ENCODE assay signal across 18 cellular contexts in the genomic region with DNA sequence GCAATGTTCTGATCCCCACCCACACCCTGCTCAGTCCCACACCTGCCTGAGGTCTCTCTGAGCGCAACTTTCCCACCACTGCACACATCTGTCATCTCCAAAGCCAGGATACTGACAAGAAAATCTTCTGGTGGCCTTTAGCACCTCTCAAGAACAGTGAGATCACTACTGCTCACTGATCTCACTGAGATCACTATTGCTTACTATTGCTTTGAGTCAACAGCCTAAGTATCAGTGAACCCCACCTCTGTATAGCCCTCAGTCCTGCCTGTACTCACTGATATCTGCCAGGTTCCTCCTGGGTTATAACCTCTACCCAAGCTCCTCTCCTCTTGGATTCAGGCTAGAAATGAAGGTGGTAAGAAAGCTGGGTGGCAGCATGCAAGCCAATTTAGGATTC. TPM values are rescaled to one million over a fixed set of nuclear protein-coding genes. Genes with fewer than 3 reads are reported as not detected.
A peak's percentile ranks its signal among the peaks of the same experiment; 100 is the strongest.
DNase-seq lines count a peak whose midpoint lies in the region; ATAC-seq and TF ChIP-seq lines count a peak whose summit lies in the region.
"Had no signal": no experiment of that assay in that cellular context is flagged by ENCODE, and none has a peak within 500 bp of the region (broad histone marks: within the 10 kb centered on the region; RNA-seq: fewer than 3 reads in every experiment).

No MANE protein-coding gene starts in this region.

- H3K9me3 ChIP-seq in endodermal cell (ENCODE audit: control insufficient read depth, low read length): no peaks in the 10 kb centered on the region
- no peaks in the 10 kb centered on the region for H3K9me3 ChIP-seq in CD4-positive, alpha-beta memory T cell (ENCODE audit: control insufficient read depth in 1 of 2, low read length in 2 of 2)
- H3K9me3 ChIP-seq: sigmoid colon had no signal

- H3K27ac Mint-ChIP-seq in endodermal cell: peak overlapping the region; percentile 69
- H3K27ac Mint-ChIP-seq in CD4-positive, alpha-beta memory T cell: no peak overlapping the region
- H3K27ac Mint-ChIP-seq: memory B cell had no signal

- H3K9me3 Mint-ChIP-seq in endodermal cell: no peaks in the 10 kb centered on the region
- H3K9me3 Mint-ChIP-seq in CD4-positive, alpha-beta memory T cell: no peaks in the 10 kb centered on the region
- H3K9me3 Mint-ChIP-seq: memory B cell had no signal

- no peaks in the 10 kb centered on the region for H3K27me3 ChIP-seq in endodermal cell (ENCODE audit: control insufficient read depth, insufficient read depth, low read length, poor library complexity, severe bottlenecking)
- no peaks in the 10 kb centered on the region for H3K27me3 ChIP-seq in CD4-positive, alpha-beta memory T cell (ENCODE audit: insufficient read depth, low read length)
- H3K27me3 ChIP-seq: sigmoid colon had no signal

- intact Hi-C loops in CD4-positive, alpha-beta memory T cell (cut with micrococcal nuclease): no loop called here

- H3K27me3 Mint-ChIP-seq in endodermal cell (ENCODE audit: insufficient read depth): no peaks in the 10 kb centered on the region
- H3K27me3 Mint-ChIP-seq in CD4-positive, alpha-beta memory T cell: peaks cover 26 to 43% of the 10 kb centered on the region in 2 donors

- no peak overlapping the region for H3K9ac ChIP-seq in endodermal cell (ENCODE audit: extremely low read depth, low read length, poor library complexity, severe bottlenecking)
- H3K9ac ChIP-seq: GM23248 had no signal

- H3K36me3 ChIP-seq in endodermal cell (ENCODE audit: control insufficient read depth, insufficient read depth, low read length): peaks cover 41% of the 10 kb centered on the region
- H3K36me3 ChIP-seq in CD4-positive, alpha-beta memory T cell (ENCODE audit: insufficient read depth, low read length): no peaks in the 10 kb centered on the region
- H3K36me3 ChIP-seq: sigmoid colon had no signal

- H3K4me3 Mint-ChIP-seq in endodermal cell: no peak overlapping the region
- no peak overlapping the region for H3K4me3 Mint-ChIP-seq in CD4-positive, alpha-beta memory T cell
- H3K4me3 Mint-ChIP-seq: memory B cell had no signal

- DNase-seq in endodermal cell: no peak
- no peak for DNase-seq in CD4-positive, alpha-beta memory T cell
- DNase-seq in NCI-H2227 treated with DMSO at 0.1 percent for 48 hours (lab: John Stamatoyannopoulos, UW): no peak
- no peak for DNase-seq in amygdala (lab: John Stamatoyannopoulos, UW)
- DNase-seq: amniotic stem cell; GM23248; Kasumi-1; NCI-H1694 treated with DMSO at 0.1 percent for 48 hours; NCI-H526 treated with DMSO at 0.1 percent for 48 hours; RPMI8226; sigmoid colon; stimulated activated CD4-positive, alpha-beta T cell treated with anti-CD3 and anti-CD28 coated beads, Interleukin-4, amount 100 ng/mL, for 4 hours; stimulated activated naive CD4-positive, alpha-beta T cell treated with Interleukin-2 at 50 U/mL for 16 hours had no signal

- POLR2A ChIA-PET in CD4-positive, alpha-beta memory T cell (lab: Charles Lee; ENCODE audit: partially characterized antibody): no interaction called here

- peaks cover 7% of the 10 kb centered on the region for H3K36me3 Mint-ChIP-seq in endodermal cell (ENCODE audit: low read depth)
- no peaks in the 10 kb centered on the region for H3K36me3 Mint-ChIP-seq in CD4-positive, alpha-beta memory T cell
- H3K36me3 Mint-ChIP-seq: memory B cell had no signal

- TF ChIP-seq CTCF in C4-2B (conservative IDR thresholded peaks at IDR 0.05) (no peak), endodermal cell (conservative IDR thresholded peaks at IDR 0.05) (no peak)

- H3K27ac ChIP-seq in C4-2B: peak overlapping the region; percentile 27; the same call in 1 of the 2 replicates
- no peak overlapping the region for H3K27ac ChIP-seq in endodermal cell (ENCODE audit: low read depth, low read length)
- no peak overlapping the region for H3K27ac ChIP-seq in CD4-positive, alpha-beta memory T cell (ENCODE audit: low read depth, low read length)
- H3K27ac ChIP-seq: GM23248, sigmoid colon had no signal

- H3K4me3 ChIP-seq in endodermal cell (ENCODE audit: low read length): peak overlapping the region; percentile 91
- H3K4me3 ChIP-seq in CD4-positive, alpha-beta memory T cell (ENCODE audit: low read length in 2 of 2): no peak overlapping the region
- H3K4me3 ChIP-seq: GM23248, sigmoid colon had no signal

- WGBS in endodermal cell (ENCODE audit: insufficient coverage in 1 of 2, insufficient read length in 1 of 2), 2 experiments: 92 to 100% methylated on average over 1 of the region's 1 CpG

- CTCF ChIA-PET in CD4-positive, alpha-beta memory T cell (lab: Charles Lee; ENCODE audit: partially characterized antibody): no interaction called here

- ATAC-seq in GM18520 (IDR thresholded peaks at IDR 0.05; ENCODE audit: unreplicated experiment) (peak; percentile 83), HG02759 (IDR thresholded peaks at IDR 0.05; ENCODE audit: unreplicated experiment) (peak; percentile 64), GM21447 (IDR thresholded peaks at IDR 0.05; ENCODE audit: unreplicated experiment) (no peak)

- H3K4me1 Mint-ChIP-seq in endodermal cell: peaks cover 66% of the 10 kb centered on the region
- peaks cover under 1 to 8% (median 2%) of the 10 kb centered on the region in 4 donors for H3K4me1 Mint-ChIP-seq in CD4-positive, alpha-beta memory T cell
- H3K4me1 Mint-ChIP-seq: memory B cell had no signal

- peaks cover 13% of the 10 kb centered on the region for H3K4me1 ChIP-seq in endodermal cell (ENCODE audit: control insufficient read depth, insufficient read depth, low read length)
- H3K4me1 ChIP-seq in CD4-positive, alpha-beta memory T cell (ENCODE audit: insufficient read depth, low read length): peaks cover under 1% of the 10 kb centered on the region

RNA-seq across cellular contexts. Expression of gene TNFRSF21, which starts 6.3 kb away (rescaled TPM):
- 10 to 100 TPM; 63.3 to 93.2 TPM for total RNA-seq in endodermal cell
- polyA plus RNA-seq in endodermal cell (2013, experiment 1 of 2): 35.5 TPM
- polyA plus RNA-seq in endodermal cell (2013, experiment 2 of 2): 44.5 TPM
- under 1 TPM; 0.19 to 0.23 TPM for total RNA-seq in CD4-positive, alpha-beta memory T cell
- not detected for polyA plus RNA-seq in CD4-positive, alpha-beta memory T cell

Comparison
In these comparisons a context has a peak if more than half of its experiments do, and no peak if none do; other contexts are left out.
1. RNA of gene TNFRSF21, which starts 6.3 kb away (total RNA-seq): 63.3 to 93.2 TPM in endodermal cell; 0.19 to 0.23 TPM in CD4-positive, alpha-beta memory T cell; every median in the first group is over 10 times any median in the second.